In genomic region chr7:104207731-104208420, GRCh38 we compare ENCODE assay signal across 8 cellular contexts. TPM values are rescaled to one million over a fixed set of nuclear protein-coding genes. Genes with fewer than 3 reads are reported as not detected.
DNase-seq lines count a peak whose midpoint lies in the region; ATAC-seq and TF ChIP-seq lines count a peak whose summit lies in the region.

Gene ORC5, minus strand, starts transcription at chr7:104208013. Its CDS starts 109 bp downstream, at chr7:104207904.

- no peak for TF ChIP-seq CTCF in lower lobe of right lung (IDR thresholded peaks at IDR 0.05)

- intact Hi-C loops in lower lobe of right lung (cut with DNase I) = no loop called here

- peak within 1 kb of the TSS; percentile 84 to 98 (median 91) for H3K4me2 ChIP-seq in BLaER1 treated with 17β-estradiol and CSF1 and Interleukin-3, amounts not matched to agents 10 nM and 100 nM

- H3K9ac ChIP-seq in BLaER1 treated with 17β-estradiol and CSF1 and Interleukin-3, amounts not matched to agents 10 nM and 100 nM = peak within 1 kb of the TSS; percentile 78 to 93 (median 89)

- peak within 1 kb of the TSS; percentile 78 to 92 (median 89) for H3K27ac ChIP-seq in BLaER1 treated with 17β-estradiol and CSF1 and Interleukin-3, amounts not matched to agents 10 nM and 100 nM
- peak within 1 kb of the TSS; percentile 81 for H3K27ac ChIP-seq in lower lobe of right lung

- H3K4me1 ChIP-seq in BLaER1 treated with 17β-estradiol and CSF1 and Interleukin-3, amounts not matched to agents 10 nM and 100 nM = peaks cover 20 to 25% (median 23%) of the 10 kb centered on the region in 10 experiments
- peaks cover 23% of the 10 kb centered on the region for H3K4me1 ChIP-seq in lower lobe of right lung

- ATAC-seq in HG03457 (IDR thresholded peaks at IDR 0.05; ENCODE audit: unreplicated experiment) (peak; percentile 98), lower lobe of right lung (peak; percentile 100)

- peaks cover 12 to 24% (median 13%) of the 10 kb centered on the region in 11 experiments for H3K36me3 ChIP-seq in BLaER1 treated with 17β-estradiol and CSF1 and Interleukin-3, amounts not matched to agents 10 nM and 100 nM
- H3K36me3 ChIP-seq in lower lobe of right lung = peaks cover 7% of the 10 kb centered on the region

- peaks cover 0 to 11% (median 0%) of the 10 kb centered on the region in 11 experiments; a peak in 1 of 22 replicates for H4K20me1 ChIP-seq in BLaER1 treated with 17β-estradiol and CSF1 and Interleukin-3, amounts not matched to agents 10 nM and 100 nM

- H3K9me3 ChIP-seq in BLaER1 treated with 17β-estradiol and CSF1 and Interleukin-3, amounts not matched to agents 10 nM and 100 nM (replicated peaks in 1 of 11) = peaks cover 0 to 5% (median 0%) of the 10 kb centered on the region in 11 experiments; a peak in 2 of 22 replicates
- no peaks in the 10 kb centered on the region for H3K9me3 ChIP-seq in lower lobe of right lung

- H3K27me3 ChIP-seq in BLaER1 treated with 17β-estradiol and CSF1 and Interleukin-3, amounts not matched to agents 10 nM and 100 nM = no peaks in the 10 kb centered on the region
- H3K27me3 ChIP-seq in lower lobe of right lung (ENCODE audit: low read depth) = no peaks in the 10 kb centered on the region

- DNase-seq in GM19240 (ENCODE audit: insufficient read length, low spot score) = peak; percentile 77
- DNase-seq in NCI-H748 (lab: John Stamatoyannopoulos, UW; ENCODE audit: unreplicated experiment) = peak; percentile 86
- DNase-seq in activated CD4-positive, alpha-beta T cell treated with anti-CD3 and anti-CD28 coated beads, Interleukin-2, amount 50 U/mL, for 48 hours = peak; percentile 78 to 82
- DNase-seq in ecto neural progenitor cell (ENCODE audit: low spot score) = peak; percentile 69
- peak; percentile 88 for DNase-seq in lower lobe of right lung
- peak; percentile 58 to 76 (median 66) for DNase-seq in stimulated activated CD4-positive, alpha-beta T cell treated with anti-CD3 and anti-CD28 coated beads, TNF-alpha, amount 100 ng/mL, for 24 hours (ENCODE audit: low read depth in 3 of 3)

- H3K4me3 ChIP-seq in BLaER1 treated with 17β-estradiol and CSF1 and Interleukin-3, amounts not matched to agents 10 nM and 100 nM = peak within 1 kb of the TSS; percentile 75 to 93 (median 82)
- H3K4me3 ChIP-seq in lower lobe of right lung = peak within 1 kb of the TSS; percentile 70

RNA-seq across cellular contexts. Expression of gene ORC5, which starts in this region (rescaled TPM):
- total RNA-seq in lower lobe of right lung = 16.0 TPM

Comparison
In these comparisons a context has a peak if more than half of its experiments do, and no peak if none do; other contexts are left out.
1. Peak in every context shown above with its lines: DNase-seq, ATAC-seq, H3K4me3 ChIP-seq and H3K27ac ChIP-seq.